ENCODE assay signal across 9 cellular contexts in the genomic region with DNA sequence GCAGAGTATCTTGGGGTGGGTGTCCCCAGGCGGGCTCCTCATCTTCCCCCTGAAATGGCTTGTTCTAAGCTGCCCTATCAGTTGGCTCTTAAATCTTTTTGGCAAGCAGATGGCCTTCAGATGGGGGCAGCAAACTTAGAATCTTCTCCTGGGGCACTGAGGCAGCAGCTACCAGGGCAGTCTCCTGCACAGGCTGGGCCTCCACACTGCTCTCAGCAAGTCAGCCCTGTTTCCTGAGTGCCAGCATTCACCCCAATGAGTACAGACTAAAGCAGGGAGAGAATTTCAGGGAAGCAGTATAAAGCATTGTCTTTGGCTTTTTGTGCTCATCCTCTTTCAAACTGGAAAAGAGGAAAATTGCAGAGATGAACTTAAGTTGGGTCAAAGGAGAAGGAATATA.
"Had no signal": no experiment of that assay in that cellular context is flagged by ENCODE, and none has a peak within 500 bp of the region (broad histone marks: within the 10 kb centered on the region; RNA-seq: fewer than 3 reads in every experiment).

No MANE protein-coding gene starts in this region.

- H3K4me1 ChIP-seq: HAP-1 had no signal

- H3K9me3 ChIP-seq: HAP-1 had no signal

- H3K36me3 ChIP-seq: HAP-1 had no signal

- H3K4me2 ChIP-seq: GM23338 had no signal

- H3K27ac ChIP-seq: GM23248 had no signal

- ATAC-seq: GM23338, HCT116 had no signal

- H2AFZ ChIP-seq: GM23248, GM23338 had no signal

- DNase-seq: GM23248, GOT3, H7, H9, HCEC 1CT, HFFc6 had no signal

- H3K4me3 ChIP-seq: GM23248, GM23338, HAP-1 had no signal
